ENCODE assay signal across 33 cellular contexts in genomic region chr4:150773032-150773431, GRCh38.
"Had no signal": no experiment of that assay in that cellular context is flagged by ENCODE, and none has a peak within 500 bp of the region (broad histone marks: within the 10 kb centered on the region; RNA-seq: fewer than 3 reads in every experiment).

No MANE protein-coding gene starts in this region.

- H3K27me3 Mint-ChIP-seq: activated B cell treated with CpG ODN at 0.5 μM for 24 hours; activated CD4-positive, alpha-beta memory T cell treated with anti-CD3 and anti-CD28 coated beads for 36 hours; activated CD4-positive, alpha-beta T cell treated with anti-CD3 and anti-CD28 coated beads, Interleukin-2, amount 10 ng/mL, durations not matched to agents 24 days and 14 days; activated CD8-positive, alpha-beta memory T cell treated with anti-CD3 and anti-CD28 coated beads, Interleukin-2, amount 10 ng/mL, durations not matched to agents 7 days and 5 days; activated naive CD4-positive, alpha-beta T cell treated with anti-CD3 and anti-CD28 coated beads, Interleukin-2, amount 10 ng/mL, durations not matched to agents 7 days and 5 days; activated naive CD4-positive, alpha-beta T cell treated with anti-CD3 and anti-CD28 coated beads, Interleukin-2, amount 50 U/mL, for 24 hours; activated naive CD8-positive, alpha-beta T cell; activated naive CD8-positive, alpha-beta T cell treated with anti-CD3 and anti-CD28 coated beads, Interleukin-2, amount 10 ng/mL, durations not matched to agents 7 days and 5 days; activated naive CD8-positive, alpha-beta T cell treated with anti-CD3 and anti-CD28 coated beads, Interleukin-2, amount 50 U/mL, for 24 hours; activated T-cell treated with anti-CD3 and anti-CD28 coated beads, Interleukin-2, amount 50 U/mL, for 24 hours; brain; central memory CD8-positive, alpha-beta T cell had no signal

- DNase-seq: activated B cell treated with CpG ODN at 0.5 μM for 24 hours; activated CD4-positive, alpha-beta memory T cell treated with anti-CD3 and anti-CD28 coated beads for 36 hours; activated CD4-positive, alpha-beta T cell treated with anti-CD3 and anti-CD28 coated beads for 4 hours; activated CD4-positive, alpha-beta T cell treated with anti-CD3 and anti-CD28 coated beads, Interleukin-2, amount 10 ng/mL, durations not matched to agents 24 days and 14 days; activated CD4-positive, alpha-beta T cell treated with anti-CD3 and anti-CD28 coated beads, Interleukin-2, amount 50 U/mL, for 1 hour; activated CD4-positive, alpha-beta T cell treated with anti-CD3 and anti-CD28 coated beads, Interleukin-2, amount 50 U/mL, for 4 hours; activated CD4-positive, CD25-positive, alpha-beta regulatory T cell treated with anti-CD3 and anti-CD28 coated beads, Interleukin-2, amount 50 U/mL, for 72 hours; activated CD8-positive, alpha-beta memory T cell treated with anti-CD3 and anti-CD28 coated beads for 24 hours; activated CD8-positive, alpha-beta memory T cell treated with anti-CD3 and anti-CD28 coated beads, Interleukin-2, amount 10 ng/mL, durations not matched to agents 7 days and 5 days; activated CD8-positive, alpha-beta memory T cell treated with anti-CD3 and anti-CD28 coated beads, Interleukin-2, amount 50 U/mL, for 48 hours; activated CD8-positive, alpha-beta T cell treated with anti-CD3 and anti-CD28 coated beads, Interleukin-2, amount 10 ng/mL, durations not matched to agents 7 days and 5 days; activated effector memory CD4-positive, alpha-beta T cell treated with Interleukin-2 at 50 U/mL for 16 hours; activated gamma-delta T cell; activated naive CD4-positive, alpha-beta T cell treated with anti-CD3 and anti-CD28 coated beads, Interleukin-2, amount 10 ng/mL, durations not matched to agents 7 days and 5 days; activated naive CD4-positive, alpha-beta T cell treated with Interleukin-2 at 50 U/mL for 16 hours; activated naive CD8-positive, alpha-beta T cell treated with anti-CD3 and anti-CD28 coated beads, Interleukin-2, amount 10 ng/mL, durations not matched to agents 7 days and 5 days; activated naive CD8-positive, alpha-beta T cell treated with anti-CD3 and anti-CD28 coated beads, Interleukin-2, amount 50 U/mL, for 24 hours; activated T-cell treated with anti-CD3 and anti-CD28 coated beads, Interleukin-2, amount 50 U/mL, for 24 hours; activated T-cell treated with anti-CD3 and anti-CD28 coated beads, Interleukin-2, amount 50 U/mL, for 48 hours; amygdala; anterior cingulate cortex; caudate nucleus; cerebellar nuclear complex; T-helper 1 cell; T-helper 2 cell; T-helper 9 cell had no signal

- ATAC-seq: activated CD8-positive, alpha-beta memory T cell treated with anti-CD3 and anti-CD28 coated beads, Interleukin-2, amount 10 ng/mL, durations not matched to agents 7 days and 5 days; activated CD8-positive, alpha-beta T cell treated with anti-CD3 and anti-CD28 coated beads, Interleukin-2, amount 10 ng/mL, durations not matched to agents 7 days and 5 days; activated naive CD8-positive, alpha-beta T cell treated with anti-CD3 and anti-CD28 coated beads, Interleukin-2, amount 50 U/mL, for 24 hours had no signal

- H3K4me3 Mint-ChIP-seq: activated B cell treated with CpG ODN at 0.5 μM for 24 hours; activated CD4-positive, alpha-beta memory T cell treated with anti-CD3 and anti-CD28 coated beads for 36 hours; activated CD4-positive, alpha-beta T cell treated with anti-CD3 and anti-CD28 coated beads, Interleukin-2, amount 10 ng/mL, durations not matched to agents 24 days and 14 days; activated CD8-positive, alpha-beta memory T cell treated with anti-CD3 and anti-CD28 coated beads, Interleukin-2, amount 10 ng/mL, durations not matched to agents 7 days and 5 days; activated CD8-positive, alpha-beta T cell treated with anti-CD3 and anti-CD28 coated beads, Interleukin-2, amount 10 ng/mL, durations not matched to agents 7 days and 5 days; activated naive CD4-positive, alpha-beta T cell treated with anti-CD3 and anti-CD28 coated beads, Interleukin-2, amount 10 ng/mL, durations not matched to agents 7 days and 5 days; activated naive CD4-positive, alpha-beta T cell treated with anti-CD3 and anti-CD28 coated beads, Interleukin-2, amount 50 U/mL, for 24 hours; activated naive CD8-positive, alpha-beta T cell; activated naive CD8-positive, alpha-beta T cell treated with anti-CD3 and anti-CD28 coated beads, Interleukin-2, amount 10 ng/mL, durations not matched to agents 7 days and 5 days; activated naive CD8-positive, alpha-beta T cell treated with anti-CD3 and anti-CD28 coated beads, Interleukin-2, amount 50 U/mL, for 24 hours; activated T-cell treated with anti-CD3 and anti-CD28 coated beads, Interleukin-2, amount 50 U/mL, for 24 hours; brain; central memory CD8-positive, alpha-beta T cell; T-helper 1 cell treated with Interleukin-12 subunit alpha and Interleukin-12 subunit beta and Interleukin-4 antibody, amounts not matched to agents 30 μg/mL and 1 μg/mL, for 36 hours; T-helper 2 cell treated with Interferon-gamma antibody and Interleukin-4, amounts not matched to agents 5 μg/mL and 100 μg/mL, for 36 hours had no signal

- H3K27ac Mint-ChIP-seq: activated B cell treated with CpG ODN at 0.5 μM for 24 hours; activated CD4-positive, alpha-beta memory T cell treated with anti-CD3 and anti-CD28 coated beads for 36 hours; activated CD4-positive, alpha-beta T cell treated with anti-CD3 and anti-CD28 coated beads, Interleukin-2, amount 10 ng/mL, durations not matched to agents 24 days and 14 days; activated CD8-positive, alpha-beta memory T cell treated with anti-CD3 and anti-CD28 coated beads, Interleukin-2, amount 10 ng/mL, durations not matched to agents 7 days and 5 days; activated CD8-positive, alpha-beta T cell treated with anti-CD3 and anti-CD28 coated beads, Interleukin-2, amount 10 ng/mL, durations not matched to agents 7 days and 5 days; activated naive CD4-positive, alpha-beta T cell treated with anti-CD3 and anti-CD28 coated beads, Interleukin-2, amount 10 ng/mL, durations not matched to agents 7 days and 5 days; activated naive CD4-positive, alpha-beta T cell treated with anti-CD3 and anti-CD28 coated beads, Interleukin-2, amount 50 U/mL, for 24 hours; activated naive CD8-positive, alpha-beta T cell; activated naive CD8-positive, alpha-beta T cell treated with anti-CD3 and anti-CD28 coated beads, Interleukin-2, amount 10 ng/mL, durations not matched to agents 7 days and 5 days; activated naive CD8-positive, alpha-beta T cell treated with anti-CD3 and anti-CD28 coated beads, Interleukin-2, amount 50 U/mL, for 24 hours; activated T-cell treated with anti-CD3 and anti-CD28 coated beads, Interleukin-2, amount 50 U/mL, for 24 hours; activated T-helper 2 cell treated with anti-CD3 and anti-CD28 coated beads, Interferon-gamma antibody, Interleukin-2, Interleukin-4, amounts not matched to agents 10 μg/mL and 5 μg/mL and 100 μg/mL, durations not matched to agents 14 hours and 24 hours and 36 hours; brain; T-helper 1 cell treated with Interleukin-12 subunit alpha and Interleukin-12 subunit beta and Interleukin-4 antibody, amounts not matched to agents 30 μg/mL and 1 μg/mL, for 36 hours; T-helper 2 cell treated with Interferon-gamma antibody and Interleukin-4, amounts not matched to agents 5 μg/mL and 100 μg/mL, for 36 hours had no signal

- H3K4me1 Mint-ChIP-seq: activated B cell treated with CpG ODN at 0.5 μM for 24 hours; activated naive CD4-positive, alpha-beta T cell treated with anti-CD3 and anti-CD28 coated beads, Interleukin-2, amount 10 ng/mL, durations not matched to agents 7 days and 5 days; brain had no signal

- H3K9me3 Mint-ChIP-seq: activated B cell treated with CpG ODN at 0.5 μM for 24 hours; activated CD4-positive, alpha-beta memory T cell treated with anti-CD3 and anti-CD28 coated beads for 36 hours; activated CD4-positive, alpha-beta T cell treated with anti-CD3 and anti-CD28 coated beads, Interleukin-2, amount 10 ng/mL, durations not matched to agents 24 days and 14 days; activated naive CD4-positive, alpha-beta T cell treated with anti-CD3 and anti-CD28 coated beads, Interleukin-2, amount 10 ng/mL, durations not matched to agents 7 days and 5 days; activated naive CD4-positive, alpha-beta T cell treated with anti-CD3 and anti-CD28 coated beads, Interleukin-2, amount 50 U/mL, for 24 hours; activated naive CD8-positive, alpha-beta T cell treated with anti-CD3 and anti-CD28 coated beads, Interleukin-2, amount 50 U/mL, for 24 hours; activated T-cell treated with anti-CD3 and anti-CD28 coated beads, Interleukin-2, amount 50 U/mL, for 24 hours; activated T-helper 2 cell treated with anti-CD3 and anti-CD28 coated beads, Interferon-gamma antibody, Interleukin-2, Interleukin-4, amounts not matched to agents 10 μg/mL and 5 μg/mL and 100 μg/mL, durations not matched to agents 14 hours and 24 hours and 36 hours; central memory CD8-positive, alpha-beta T cell; T-helper 1 cell treated with Interleukin-12 subunit alpha and Interleukin-12 subunit beta and Interleukin-4 antibody, amounts not matched to agents 30 μg/mL and 1 μg/mL, for 36 hours; T-helper 2 cell treated with Interferon-gamma antibody and Interleukin-4, amounts not matched to agents 5 μg/mL and 100 μg/mL, for 36 hours had no signal
